ENCODE assay signal across 8 cellular contexts in genomic region chr18:58044370-58045264, GRCh38. TPM values are rescaled to one million over a fixed set of nuclear protein-coding genes. Genes with fewer than 3 reads are reported as not detected.
DNase-seq lines count a peak whose midpoint lies in the region; ATAC-seq and TF ChIP-seq lines count a peak whose summit lies in the region.

No MANE protein-coding gene starts in this region.

- peak; percentile 34 for ATAC-seq in GM19452 (IDR thresholded peaks at IDR 0.05; ENCODE audit: unreplicated experiment)
- ATAC-seq in HG03469 (IDR thresholded peaks at IDR 0.05; ENCODE audit: unreplicated experiment): peak; percentile 21

- H3K4me3 ChIP-seq in Caco-2 (ENCODE audit: low read depth, low read length) (peak overlapping the region; percentile 81), adipocyte (ENCODE audit: low read length) (peak overlapping the region; percentile 83), retinal pigment epithelial cell (ENCODE audit: low read length) (peak overlapping the region; percentile 91)

- H3K4me1 Mint-ChIP-seq in Caco-2 (ENCODE audit: low read depth, unreplicated experiment): peaks cover 14% of the 10 kb centered on the region

- no TSS peak for BruUV-seq in Caco-2 (replicated peaks; lab: Mats Ljungman, UMichigan)

- TF ChIP-seq CTCF in Caco-2 (IDR thresholded peaks at IDR 0.05; ENCODE audit: insufficient read depth in 1 of 2, low read depth in 1 of 2, low read length in 1 of 2, severe bottlenecking in 1 of 2, unreplicated experiment in 1 of 2) (peak in 1 of 2 experiments; percentile 14), retinal pigment epithelial cell (conservative IDR thresholded peaks at IDR 0.05; ENCODE audit: low read depth, low read length) (no peak)

- peak; percentile 32 to 38 for DNase-seq in Caco-2
- peak; percentile 29 for DNase-seq in SK-N-DZ (ENCODE audit: low spot score)
- DNase-seq in adipocyte (ENCODE audit: low read depth): peak; percentile 83
- peak; percentile 45 for DNase-seq in hepatic stellate cell (ENCODE audit: low spot score)
- DNase-seq in retinal pigment epithelial cell (ENCODE audit: low read depth): no peak
- DNase-seq in amniotic stem cell (lab: John Stamatoyannopoulos, UW): no peak

- peaks cover 11% of the 10 kb centered on the region for H3K36me3 Mint-ChIP-seq in Caco-2 (ENCODE audit: insufficient read depth, unreplicated experiment)

- POLR2A ChIA-PET in Caco-2 (lab: Charles Lee): no interaction called here

- intact Hi-C loops in Caco-2 (cut with micrococcal nuclease; ENCODE audit: unreplicated experiment): loop anchor here (5.0 kb wide), 2 partner anchors 43 to 93 kb away; no protein-coding TSS in a partner anchor

- H3K9me3 ChIP-seq in Caco-2: no peaks in the 10 kb centered on the region
- H3K9me3 ChIP-seq in adipocyte (ENCODE audit: control insufficient read depth, low read length): no peaks in the 10 kb centered on the region

- no peaks in the 10 kb centered on the region for H3K27me3 Mint-ChIP-seq in Caco-2 (ENCODE audit: insufficient read depth, unreplicated experiment)

- H3K9me3 Mint-ChIP-seq in Caco-2 (ENCODE audit: unreplicated experiment): no peaks in the 10 kb centered on the region

- peak overlapping the region; percentile 65 for H3K27ac Mint-ChIP-seq in Caco-2 (ENCODE audit: unreplicated experiment)

- H3K4me1 ChIP-seq in Caco-2: no peaks in the 10 kb centered on the region
- H3K4me1 ChIP-seq in adipocyte (ENCODE audit: control insufficient read depth, insufficient read depth, low read length): peaks cover 31% of the 10 kb centered on the region

- CTCF ChIA-PET in Caco-2 (lab: Charles Lee): interaction anchor here (1.2 kb wide), 1 partner anchor 77 kb away, joined by 3 read pairs; no protein-coding TSS in a partner anchor

- H3K27me3 ChIP-seq in Caco-2 (replicated peaks; ENCODE audit: control insufficient read depth, insufficient read depth, low read length) (no peaks in the 10 kb centered on the region), adipocyte (replicated peaks; ENCODE audit: control insufficient read depth, insufficient read depth, low read length) (no peaks in the 10 kb centered on the region)

- no peaks in the 10 kb centered on the region for H3K36me3 ChIP-seq in Caco-2 (ENCODE audit: control insufficient read depth, insufficient read depth, low read length)
- H3K36me3 ChIP-seq in adipocyte (ENCODE audit: control insufficient read depth, insufficient read depth, low read length, severe bottlenecking): no peaks in the 10 kb centered on the region

- peak overlapping the region; percentile 63 for H3K9ac ChIP-seq in adipocyte (ENCODE audit: low read length)

- H3K4me3 Mint-ChIP-seq in Caco-2 (ENCODE audit: unreplicated experiment): peak overlapping the region; percentile 90

RNA-seq across cellular contexts. Expression of gene NEDD4L, which starts 0.6 kb away (rescaled TPM):
- 84.4 and 85.4 TPM in 2 replicates for total RNA-seq in Caco-2 (2022)
- polyA plus RNA-seq in SK-N-DZ (2014; cell fraction: cytosol; rRNA removed): 20.6 and 22.1 TPM in 2 replicates
- polyA plus RNA-seq in SK-N-DZ (2014; cell fraction: nucleus; rRNA removed): 22.9 and 33.6 TPM in 2 replicates

Comparison
In these comparisons a context has a peak if more than half of its experiments do, and no peak if none do; other contexts are left out.
1. DNase-seq: peak in Caco-2 (2 of 2), SK-N-DZ (single experiment), adipocyte (single experiment) and hepatic stellate cell (single experiment); none in retinal pigment epithelial cell (single experiment) and amniotic stem cell (single experiment).
2. Peak in every context shown above with its lines, with median percentiles within 50 percentile points of each other: H3K4me3 ChIP-seq.